8 cellular contexts compared by ENCODE assay signal in genomic region chr17:7651097-7651958, GRCh38. TPM values are rescaled to one million over a fixed set of nuclear protein-coding genes. Genes with fewer than 3 reads are reported as not detected.
DNase-seq lines count a peak whose midpoint lies in the region; ATAC-seq and TF ChIP-seq lines count a peak whose summit lies in the region.

No MANE protein-coding gene starts in this region.

- peaks cover 10 to 22% (median 15%) of the 10 kb centered on the region in 3 donors for H3K4me1 Mint-ChIP-seq in CD8-positive, alpha-beta memory T cell

- CTCF ChIA-PET in CD8-positive, alpha-beta memory T cell (lab: Charles Lee) = interaction anchor here (0.8 to 2.3 kb wide), 9 partner anchors 10 to 193 kb away, joined by 3 to 11 read pairs (median 4); partner anchors contain the start of genes FXR2, SAT2 and TP53

- no peak for TF ChIP-seq EP300 in esophagus muscularis mucosa (IDR thresholded peaks at IDR 0.05)

- peak overlapping the region in 1 of 8 donors; percentile 60 for H3K27ac Mint-ChIP-seq in CD8-positive, alpha-beta memory T cell

- H3K4me1 ChIP-seq in CD8-positive, alpha-beta memory T cell (ENCODE audit: insufficient read depth, low read length) = peaks cover 9% of the 10 kb centered on the region
- H3K4me1 ChIP-seq in Peyer's patch = peaks cover 0 to 20% (median 12%) of the 10 kb centered on the region in 4 donors
- H3K4me1 ChIP-seq in esophagus muscularis mucosa = peaks cover 20 to 29% (median 27%) of the 10 kb centered on the region in 4 donors
- peaks cover 13% of the 10 kb centered on the region in 2 experiments for H3K4me1 ChIP-seq in neutrophil (ENCODE audit: control insufficient read depth in 1 of 2, insufficient read depth in 1 of 2, low read depth in 1 of 2, low read length in 1 of 2)

- H3K4me3 Mint-ChIP-seq in CD8-positive, alpha-beta memory T cell = peak overlapping the region; percentile 80 to 90 (median 84)

- WGBS in esophagus muscularis mucosa = 1% methylated on average over 19 of the region's 82 CpGs

- DNase-seq in CD8-positive, alpha-beta memory T cell = no peak
- DNase-seq in Peyer's patch (no peak), esophagus muscularis mucosa (ENCODE audit: extremely low spot score) (no peak), putamen (ENCODE audit: low spot score) (no peak), DMS53 treated with DMSO at 0.1 percent for 48 hours (lab: John Stamatoyannopoulos, UW; ENCODE audit: unreplicated experiment) (no peak)
- no peak for DNase-seq in stimulated activated CD4-positive, alpha-beta T cell treated with anti-CD3 and anti-CD28 coated beads, Interleukin-2, amount 100 ng/mL, for 24 hours

- TF ChIP-seq POLR2A in Peyer's patch (IDR thresholded peaks at IDR 0.05) = no peak
- TF ChIP-seq POLR2A in esophagus muscularis mucosa (IDR thresholded peaks at IDR 0.05; ENCODE audit: low read depth) = no peak

- no peaks in the 10 kb centered on the region for H3K9me3 ChIP-seq in CD8-positive, alpha-beta memory T cell (ENCODE audit: low read length)
- H3K9me3 ChIP-seq in Peyer's patch (no peaks in the 10 kb centered on the region), esophagus muscularis mucosa (no peaks in the 10 kb centered on the region), neutrophil (no peaks in the 10 kb centered on the region)

- intact Hi-C loops in esophagus muscularis mucosa (cut with DNase I) = no loop called here

- peak overlapping the region; percentile 64 for H3K4me3 ChIP-seq in CD8-positive, alpha-beta memory T cell (ENCODE audit: low read length)
- peak overlapping the region; percentile 39 to 59 (median 56) for H3K4me3 ChIP-seq in Peyer's patch
- peak overlapping the region; percentile 55 to 63 (median 58) for H3K4me3 ChIP-seq in esophagus muscularis mucosa
- peak overlapping the region; percentile 12 to 57 for H3K4me3 ChIP-seq in neutrophil (ENCODE audit: low read depth in 1 of 2, low read length in 1 of 2)

- H3K36me3 Mint-ChIP-seq in CD8-positive, alpha-beta memory T cell = no peaks in the 10 kb centered on the region

- ATAC-seq in GM21526 (IDR thresholded peaks at IDR 0.05; ENCODE audit: low FRiP score, unreplicated experiment) = no peak

- POLR2A ChIA-PET in CD8-positive, alpha-beta memory T cell (lab: Charles Lee) = interaction anchor here (0.6 to 2.9 kb wide), 6 partner anchors 17 to 68 kb away, joined by 3 to 23 read pairs (median 6); partner anchors contain the start of genes MPDU1, SAT2, TP53 and WRAP53

- TF ChIP-seq CTCF in Peyer's patch (IDR thresholded peaks at IDR 0.05) (no peak), esophagus muscularis mucosa (IDR thresholded peaks at IDR 0.05) (no peak), neutrophil (IDR thresholded peaks at IDR 0.05) (no peak)

- peaks cover 36 to 38% of the 10 kb centered on the region in 2 donors for H3K27me3 Mint-ChIP-seq in CD8-positive, alpha-beta memory T cell

- H3K9me3 Mint-ChIP-seq in CD8-positive, alpha-beta memory T cell = peaks cover 0 to 2% (median 0%) of the 10 kb centered on the region in 5 donors

- H3K27ac ChIP-seq in CD8-positive, alpha-beta memory T cell (ENCODE audit: low read depth, low read length) = no peak overlapping the region
- H3K27ac ChIP-seq in Peyer's patch (peak overlapping the region in 3 of 4 donors; percentile 26 to 46 (median 39)), esophagus muscularis mucosa (replicated peaks in 1 of 4) (peak overlapping the region; percentile 52 to 72 (median 66)), neutrophil (no peak overlapping the region)

- peaks cover 18% of the 10 kb centered on the region for H3K27me3 ChIP-seq in CD8-positive, alpha-beta memory T cell (ENCODE audit: insufficient read depth, low read length, poor library complexity, severe bottlenecking)
- peaks cover 0 to 23% of the 10 kb centered on the region in 2 donors for H3K27me3 ChIP-seq in Peyer's patch
- peaks cover 0 to 39% (median 24%) of the 10 kb centered on the region in 4 donors for H3K27me3 ChIP-seq in esophagus muscularis mucosa
- peaks cover 93% of the 10 kb centered on the region for H3K27me3 ChIP-seq in neutrophil

- H3K36me3 ChIP-seq in CD8-positive, alpha-beta memory T cell (ENCODE audit: insufficient read depth, low read length) = no peaks in the 10 kb centered on the region
- H3K36me3 ChIP-seq in Peyer's patch (no peaks in the 10 kb centered on the region), esophagus muscularis mucosa (no peaks in the 10 kb centered on the region), neutrophil (no peaks in the 10 kb centered on the region)

RNA-seq across cellular contexts. Expression of gene ATP1B2, which starts 0.6 kb away (rescaled TPM):
- under 1 TPM; 0.40 to 0.53 TPM for total RNA-seq in CD8-positive, alpha-beta memory T cell
- polyA plus RNA-seq in CD8-positive, alpha-beta memory T cell = not detected
- under 1 TPM in 1 of 4 donors, not detected in 3; 0.47 TPM for total RNA-seq in Peyer's patch
- total RNA-seq in esophagus muscularis mucosa = 1 to 10 TPM; 1.6 to 2.9 (median 2.2) TPM

RNA-seq across cellular contexts. Expression of gene SHBG, which starts 21.4 kb away (rescaled TPM):
- total RNA-seq in CD8-positive, alpha-beta memory T cell = not detected
- not detected for polyA plus RNA-seq in CD8-positive, alpha-beta memory T cell
- 10 to 100 TPM in 2 of 4 donors, 1 to 10 TPM in 2; 2.1 to 38.0 (median 16.3) TPM for total RNA-seq in Peyer's patch
- total RNA-seq in esophagus muscularis mucosa = under 1 TPM in 1 of 4 donors, not detected in 3; 0.83 TPM

RNA-seq across cellular contexts. Expression of gene SAT2, which starts 23.7 kb away (rescaled TPM):
- 10 to 100 TPM; 18.4 to 21.6 TPM for total RNA-seq in CD8-positive, alpha-beta memory T cell
- 37.0 TPM for polyA plus RNA-seq in CD8-positive, alpha-beta memory T cell
- total RNA-seq in Peyer's patch (100 to 1,000 TPM; 144 to 303 (median 229) TPM), esophagus muscularis mucosa (10 to 100 TPM; 54.0 to 71.4 (median 64.2) TPM)

RNA-seq across cellular contexts. Expression of gene TP53, which starts 36.0 kb away (rescaled TPM):
- 100 to 1,000 TPM; 150 to 151 TPM for total RNA-seq in CD8-positive, alpha-beta memory T cell
- 33.5 TPM for polyA plus RNA-seq in CD8-positive, alpha-beta memory T cell
- total RNA-seq in Peyer's patch (10 to 100 TPM; 19.6 to 27.7 (median 25.1) TPM), esophagus muscularis mucosa (10 to 100 TPM; 14.9 to 18.3 (median 16.1) TPM)

RNA-seq across cellular contexts. Expression of gene FXR2, which starts 36.6 kb away (rescaled TPM):
- total RNA-seq in CD8-positive, alpha-beta memory T cell = 10 to 100 TPM; 45.7 to 45.9 TPM
- polyA plus RNA-seq in CD8-positive, alpha-beta memory T cell = 20.4 TPM
- total RNA-seq in Peyer's patch (10 to 100 TPM; 28.8 to 38.1 (median 30.4) TPM), esophagus muscularis mucosa (10 to 100 TPM; 38.2 to 65.8 (median 50.2) TPM)

Comparison
In these comparisons a context has a peak if more than half of its experiments do, and no peak if none do; other contexts are left out.
1. H3K27ac ChIP-seq: peak in Peyer's patch (3 of 4) and esophagus muscularis mucosa (4 of 4); none in CD8-positive, alpha-beta memory T cell (single experiment) and neutrophil (single experiment).
2. Peak in every context shown above with its lines, with median percentiles within 50 percentile points of each other: H3K4me3 ChIP-seq.